11 cellular contexts compared by ENCODE assay signal in the genomic region with DNA sequence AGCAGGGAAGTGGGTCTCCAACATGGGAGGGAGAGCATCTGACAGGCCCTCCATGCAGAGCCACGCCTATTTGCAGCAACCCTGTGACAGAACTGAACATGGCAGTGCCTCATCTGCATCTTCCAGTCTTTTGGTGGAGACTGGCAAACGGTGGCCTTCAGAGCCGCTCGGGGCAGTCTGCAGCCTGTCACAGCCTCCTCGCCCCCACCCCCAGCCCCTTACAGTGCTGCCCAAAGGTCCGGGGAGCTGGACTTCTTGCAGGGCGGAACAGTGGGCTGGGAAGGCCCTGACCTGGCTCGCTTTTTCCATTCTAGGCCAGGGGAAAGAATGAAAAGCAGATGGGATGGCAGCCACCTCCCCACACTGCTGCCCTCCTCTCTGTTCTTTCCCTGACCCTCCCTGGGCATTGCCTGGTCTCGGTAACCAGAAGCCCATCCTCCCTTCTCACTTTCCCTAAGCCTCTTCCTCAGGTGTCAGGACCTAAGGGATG. TPM values are rescaled to one million over a fixed set of nuclear protein-coding genes. Genes with fewer than 3 reads are reported as not detected.
A peak's percentile ranks its signal among the peaks of the same experiment; 100 is the strongest.
DNase-seq lines count a peak whose midpoint lies in the region; ATAC-seq and TF ChIP-seq lines count a peak whose summit lies in the region.
"Had no signal": no experiment of that assay in that cellular context is flagged by ENCODE, and none has a peak within 500 bp of the region (broad histone marks: within the 10 kb centered on the region; RNA-seq: fewer than 3 reads in every experiment).

No MANE protein-coding gene starts in this region.

- TF ChIP-seq CTCF in heart left ventricle (IDR thresholded peaks at IDR 0.05) (no peak), mammary epithelial cell (conservative IDR thresholded peaks at IDR 0.05 in 1 of 2, IDR thresholded peaks at IDR 0.05 in 1 of 2; ENCODE audit: extremely low read depth in 1 of 2, insufficient read depth in 1 of 2, low read depth in 1 of 2, low read length in 2 of 2) (no peak), vagina (IDR thresholded peaks at IDR 0.05) (no peak)

- H3K9me3 Mint-ChIP-seq in naive B cell: peaks cover 0 to 5% (median 3%) of the 10 kb centered on the region in 7 donors

- H3K27me3 ChIP-seq in heart left ventricle (no peaks in the 10 kb centered on the region), mammary epithelial cell (ENCODE audit: insufficient read depth, low read length) (no peaks in the 10 kb centered on the region), vagina (no peaks in the 10 kb centered on the region)

- H3K36me3 ChIP-seq in heart left ventricle (peaks cover 0 to 39% (median 33%) of the 10 kb centered on the region in 9 donors), mammary epithelial cell (ENCODE audit: insufficient read depth, low read length) (peaks cover 17% of the 10 kb centered on the region), vagina (peaks cover 0 to 23% of the 10 kb centered on the region in 2 donors)

- TF ChIP-seq POLR2A in heart left ventricle (IDR thresholded peaks at IDR 0.05) (no peak), vagina (IDR thresholded peaks at IDR 0.05) (no peak)

- in situ Hi-C loops in mammary epithelial cell (cut with MboI; ENCODE audit: low sequenced_read_pairs in 2 of 2): no loop called here

- CTCF ChIA-PET in mammary epithelial cell (lab: Charles Lee; ENCODE audit: low non-redundant PET): interaction anchor here (0.6 kb wide), 1 partner anchor 655 kb away, joined by 5 read pairs; no protein-coding TSS in a partner anchor

- H3K36me3 Mint-ChIP-seq in naive B cell: peaks cover 15 to 28% of the 10 kb centered on the region in 2 donors

- peaks cover 67% of the 10 kb centered on the region for H3K79me2 ChIP-seq in mammary epithelial cell (ENCODE audit: insufficient read depth, low read length)

- intact Hi-C loops in heart left ventricle (cut with DNase I) (loop anchor here in 1 of 10 donors (10.0 kb wide), 1 partner anchor 241 kb away; no protein-coding TSS in a partner anchor), cardiac septum (cut with DNase I) (no loop called here), mammary epithelial cell (cut with micrococcal nuclease) (loop anchor here (5.0 kb wide), 1 partner anchor 56 kb away; no protein-coding TSS in a partner anchor), vagina (cut with DNase I) (no loop called here)

- H3K4me1 ChIP-seq in heart left ventricle (peaks cover 0 to 62% (median 41%) of the 10 kb centered on the region in 12 donors), mammary epithelial cell (ENCODE audit: insufficient read depth, low read length) (peaks cover 28% of the 10 kb centered on the region), vagina (peaks cover 51% of the 10 kb centered on the region)

- no TSS peak for BruUV-seq in mammary epithelial cell (replicated peaks; lab: Mats Ljungman, UMichigan)

- H3K27me3 Mint-ChIP-seq in naive B cell: no peaks in the 10 kb centered on the region
- H3K27me3 Mint-ChIP-seq: memory B cell had no signal

- peak overlapping the region; percentile 86 for H3K4me2 ChIP-seq in mammary epithelial cell (ENCODE audit: insufficient read depth, low read depth, low read length)

- H3K4me3 ChIP-seq in heart left ventricle (peak overlapping the region in 5 of 12 donors; percentile 86 to 100 (median 100)), mammary epithelial cell (replicated peaks in 1 of 3; ENCODE audit: insufficient read depth in 1 of 3, low read depth in 2 of 3, low read length in 3 of 3) (no peak overlapping the region), vagina (peak overlapping the region in 1 of 2 donors; percentile 99)

- WGBS in heart left ventricle, 4 donors: 59 to 73% (median 60%) methylated on average over 7 to 9 of the region's 9 CpGs
- 92% methylated on average over 9 of the region's 9 CpGs for WGBS in mammary epithelial cell (ENCODE audit: low coverage, missing lambda C conversion rate)

- peak overlapping the region in 2 of 6 donors; percentile 85 to 100 for H3K27ac Mint-ChIP-seq in naive B cell
- H3K27ac Mint-ChIP-seq: memory B cell had no signal

- peaks cover 0 to 6% (median under 1%) of the 10 kb centered on the region in 12 donors for H3K9me3 ChIP-seq in heart left ventricle
- no peaks in the 10 kb centered on the region for H3K9me3 ChIP-seq in mammary epithelial cell (replicated peaks; ENCODE audit: insufficient read depth, low read length)
- H3K9me3 ChIP-seq in vagina: no peaks in the 10 kb centered on the region

- H3K4me3 Mint-ChIP-seq in naive B cell: peak overlapping the region in 6 of 8 donors; percentile 70 to 100 (median 98)

- H4K20me1 ChIP-seq in mammary epithelial cell (ENCODE audit: insufficient read depth, low read length): no peaks in the 10 kb centered on the region

- H3K9ac ChIP-seq in mammary epithelial cell (ENCODE audit: insufficient read depth, low read length): no peak overlapping the region

- H2AFZ ChIP-seq in mammary epithelial cell (ENCODE audit: low read depth, low read length): no peak overlapping the region

- no peak for ATAC-seq in heart left ventricle
- no peak for ATAC-seq in naive B cell (ENCODE audit: low read depth in 2 of 2)
- no peak for ATAC-seq in HG02970 (IDR thresholded peaks at IDR 0.05; ENCODE audit: low FRiP score, unreplicated experiment)
- no peak for ATAC-seq in GM21717 (IDR thresholded peaks at IDR 0.05; ENCODE audit: unreplicated experiment)

- dilution Hi-C loops in mammary epithelial cell (cut with HindIII; ENCODE audit: low sequenced_read_pairs): no loop called here

- peak overlapping the region in 8 of 12 donors; percentile 10 to 99 (median 96) for H3K27ac ChIP-seq in heart left ventricle
- no peak overlapping the region for H3K27ac ChIP-seq in mammary epithelial cell (ENCODE audit: insufficient read depth, low read depth, low read length)
- H3K27ac ChIP-seq in vagina: peak overlapping the region; percentile 97

- H3K4me1 Mint-ChIP-seq in naive B cell: peaks cover 27 to 37% (median 35%) of the 10 kb centered on the region in 3 donors

- DNase-seq in heart left ventricle (peak in 1 of 5 donors; percentile 23), cardiac septum (ENCODE audit: low spot score) (no peak), mammary epithelial cell (no peak), naive B cell (no peak), vagina (ENCODE audit: extremely low spot score in 2 of 2) (peak in 1 of 2 donors; percentile 84)
- no peak for DNase-seq in stimulated activated CD4-positive, alpha-beta T cell treated with anti-CD3 and anti-CD28 coated beads, Interleukin-15, amount 100 ng/mL, for 24 hours
- DNase-seq: NCI-H2171 treated with DMSO at 0.1 percent for 48 hours had no signal

RNA-seq across cellular contexts. Expression of gene CALM3, which starts 2.7 kb away (rescaled TPM):
- total RNA-seq in heart left ventricle (100 to 1,000 TPM; 204 to 417 (median 283) TPM), cardiac septum (271 TPM), mammary epithelial cell (100 to 1,000 TPM in 1 of 2 donors, 10 to 100 TPM in 1; 97.4 to 206 TPM), vagina (105 TPM)
- polyA plus RNA-seq in heart left ventricle (100 to 1,000 TPM; 290 to 302 TPM), mammary epithelial cell (426 TPM), naive B cell (ENCODE audit: low read depth in 6 of 6) (100 to 1,000 TPM; 106 to 118 (median 112) TPM)
- polyA minus RNA-seq in mammary epithelial cell: 248 TPM

RNA-seq across cellular contexts. Expression of gene PTGIR, which starts 21.1 kb away (rescaled TPM):
- total RNA-seq in heart left ventricle (10 to 100 TPM in 2 of 9 donors, 1 to 10 TPM in 7; 2.1 to 16.7 (median 4.9) TPM), cardiac septum (8.6 TPM), mammary epithelial cell (under 1 TPM in 1 of 2 donors, not detected in 1; under 0.01 TPM), vagina (10.8 TPM)
- polyA plus RNA-seq in heart left ventricle (1 to 10 TPM; 2.7 to 5.2 TPM), mammary epithelial cell (not detected), naive B cell (ENCODE audit: low read depth in 6 of 6) (1 to 10 TPM in 5 of 6 donors, not detected in 1; 1.3 to 4.5 (median 1.9) TPM)
- not detected for polyA minus RNA-seq in mammary epithelial cell

RNA-seq across cellular contexts. Expression of gene GNG8, which starts 32.2 kb away (rescaled TPM):
- not detected for total RNA-seq in heart left ventricle
- not detected for polyA plus RNA-seq in heart left ventricle
- total RNA-seq in cardiac septum: not detected
- total RNA-seq in mammary epithelial cell: not detected
- polyA plus RNA-seq in mammary epithelial cell: not detected
- polyA minus RNA-seq in mammary epithelial cell: not detected
- 10 to 100 TPM in 2 of 6 donors, not detected in 4; 14.1 to 16.1 TPM for polyA plus RNA-seq in naive B cell (ENCODE audit: low read depth in 6 of 6)
- not detected for total RNA-seq in vagina
- total RNA-seq: subcutaneous adipose tissue had no signal

RNA-seq across cellular contexts. Expression of gene DACT3, which starts 57.2 kb away (rescaled TPM):
- total RNA-seq in heart left ventricle (10 to 100 TPM in 7 of 9 donors, 1 to 10 TPM in 2; 8.8 to 23.4 (median 15.1) TPM), cardiac septum (23.8 TPM), mammary epithelial cell (under 1 TPM; 0.31 to 0.33 TPM), vagina (13.8 TPM)
- polyA plus RNA-seq in heart left ventricle (1 to 10 TPM; 2.4 to 9.1 TPM), mammary epithelial cell (0.07 TPM), naive B cell (ENCODE audit: low read depth in 6 of 6) (under 1 TPM in 2 of 6 donors, not detected in 4; 0.11 to 0.30 TPM)
- not detected for polyA minus RNA-seq in mammary epithelial cell
